Comparison of ENCODE assay signal across 1 cellular context in the genomic region with DNA sequence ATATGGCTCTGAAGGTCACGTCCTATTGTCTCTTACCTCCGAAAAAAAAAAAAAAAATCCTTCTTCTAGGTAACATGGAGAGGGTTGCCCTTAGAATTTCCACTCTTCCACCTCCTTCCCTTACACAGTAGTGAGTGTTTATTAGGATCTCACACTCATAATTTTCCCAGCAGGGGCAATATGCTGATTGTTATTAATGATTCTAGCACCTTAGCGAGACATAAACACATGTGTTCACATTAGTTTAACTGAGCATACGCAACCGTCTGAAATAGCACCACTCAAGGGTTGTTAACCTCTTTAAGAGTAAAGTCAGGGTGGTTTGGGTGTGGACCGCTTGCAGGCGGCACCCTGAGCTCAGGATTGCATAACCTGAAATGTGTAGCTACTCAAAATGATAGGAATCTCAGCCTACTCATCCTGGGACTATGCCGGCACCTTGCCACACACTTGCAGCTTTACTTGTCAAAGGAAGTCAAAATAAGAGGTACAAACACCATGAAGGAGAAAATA.
TF ChIP-seq lines count a peak whose summit lies in the region.

No MANE protein-coding gene starts in this region.

TF ChIP-seq in K562, 482 proteins besides CTCF, POLR2A, EP300 and RAD21 (continues in another document):
- TF ChIP-seq PATZ1 (CRISPR knock-in tag; IDR thresholded peaks at IDR 0.05; ENCODE audit: borderline replicate concordance) = no peak
- no peak for TF ChIP-seq NCOA6 (IDR thresholded peaks at IDR 0.05)
- no peak for TF ChIP-seq ILK (tag; IDR thresholded peaks at IDR 0.05; ENCODE audit: borderline replicate concordance, low read depth)
- no peak for TF ChIP-seq THRA (IDR thresholded peaks at IDR 0.05)
- no peak for TF ChIP-seq HEY1 (CRISPR knock-in tag; IDR thresholded peaks at IDR 0.05; ENCODE audit: borderline replicate concordance)
- no peak for TF ChIP-seq XRCC5 (IDR thresholded peaks at IDR 0.05; ENCODE audit: low read depth, low read length)
- no peak for TF ChIP-seq HMG20B (CRISPR knock-in tag; IDR thresholded peaks at IDR 0.05)
- TF ChIP-seq RBBP5 (IDR thresholded peaks at IDR 0.05; ENCODE audit: borderline replicate concordance, insufficient read depth, low read length, poor library complexity, severe bottlenecking) = no peak
- no peak for TF ChIP-seq BDP1 (IDR thresholded peaks at IDR 0.05; ENCODE audit: insufficient read depth, insufficient read length)
- TF ChIP-seq NR2C2 (CRISPR knock-in tag; IDR thresholded peaks at IDR 0.05) = no peak
- TF ChIP-seq NR2C2 (tag; IDR thresholded peaks at IDR 0.05) = peak; percentile 77; the same call in 1 of the 2 replicates
- no peak for TF ChIP-seq TAF1 (IDR thresholded peaks at IDR 0.05; ENCODE audit: control insufficient read depth, extremely low read depth, insufficient read depth, low read length, severe bottlenecking)
- no peak for TF ChIP-seq BRF1 (IDR thresholded peaks at IDR 0.05; ENCODE audit: borderline replicate concordance, extremely low read depth, insufficient read length)
- TF ChIP-seq ZNF551 (CRISPR knock-in tag; IDR thresholded peaks at IDR 0.05) = no peak
- TF ChIP-seq, protein P1, sequence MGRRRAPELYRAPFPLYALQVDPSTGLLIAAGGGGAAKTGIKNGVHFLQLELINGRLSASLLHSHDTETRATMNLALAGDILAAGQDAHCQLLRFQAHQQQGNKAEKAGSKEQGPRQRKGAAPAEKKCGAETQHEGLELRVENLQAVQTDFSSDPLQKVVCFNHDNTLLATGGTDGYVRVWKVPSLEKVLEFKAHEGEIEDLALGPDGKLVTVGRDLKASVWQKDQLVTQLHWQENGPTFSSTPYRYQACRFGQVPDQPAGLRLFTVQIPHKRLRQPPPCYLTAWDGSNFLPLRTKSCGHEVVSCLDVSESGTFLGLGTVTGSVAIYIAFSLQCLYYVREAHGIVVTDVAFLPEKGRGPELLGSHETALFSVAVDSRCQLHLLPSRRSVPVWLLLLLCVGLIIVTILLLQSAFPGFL (CRISPR knock-in tag; IDR thresholded peaks at IDR 0.05) = no peak
- no peak for TF ChIP-seq BHLHE40 (IDR thresholded peaks at IDR 0.05; ENCODE audit: low read length)
- no peak for TF ChIP-seq MCM2 (IDR thresholded peaks at IDR 0.05; ENCODE audit: low read depth)
- no peak for TF ChIP-seq STAG1 (CRISPR knock-in tag; IDR thresholded peaks at IDR 0.05; ENCODE audit: borderline replicate concordance)
- TF ChIP-seq IRF2 (CRISPR knock-in tag; IDR thresholded peaks at IDR 0.05) = no peak
- no peak for TF ChIP-seq ZNF76 (CRISPR knock-in tag; IDR thresholded peaks at IDR 0.05; ENCODE audit: borderline replicate concordance)
- peak; percentile 38; the same call in 1 of the 2 replicates for TF ChIP-seq LEF1 (IDR thresholded peaks at IDR 0.05)
- no peak for TF ChIP-seq BACH1 (tag; IDR thresholded peaks at IDR 0.05)
- peak; percentile 84 for TF ChIP-seq ZNF584 (CRISPR knock-in tag; IDR thresholded peaks at IDR 0.05; ENCODE audit: low read depth)
- no peak for TF ChIP-seq CREB3L1 (IDR thresholded peaks at IDR 0.05; ENCODE audit: borderline replicate concordance, low read depth)
- TF ChIP-seq ZNF23 (CRISPR knock-in tag; IDR thresholded peaks at IDR 0.05) = no peak
- TF ChIP-seq SMAD4 (CRISPR knock-in tag; conservative IDR thresholded peaks at IDR 0.05) = 0 out of 2 replicates have a peak, but pooled peaks have one; percentile 24
- TF ChIP-seq XRCC4 (IDR thresholded peaks at IDR 0.05; ENCODE audit: extremely low read depth, insufficient read depth, insufficient read length) = no peak
- TF ChIP-seq NR2C1 (IDR thresholded peaks at IDR 0.05) = no peak
- TF ChIP-seq NR2C1 (tag; IDR thresholded peaks at IDR 0.05) = no peak
- TF ChIP-seq ZNF41 (CRISPR knock-in tag; conservative IDR thresholded peaks at IDR 0.05) = no peak
- TF ChIP-seq ZBTB17 (CRISPR knock-in tag; IDR thresholded peaks at IDR 0.05) = no peak
- TF ChIP-seq HOXB6 (CRISPR knock-in tag; IDR thresholded peaks at IDR 0.05; ENCODE audit: borderline replicate concordance) = no peak
- no peak for TF ChIP-seq ZNF121 (CRISPR knock-in tag; conservative IDR thresholded peaks at IDR 0.05)
- TF ChIP-seq ETV1 (tag; conservative IDR thresholded peaks at IDR 0.05; ENCODE audit: low read depth) = no peak
- no peak for TF ChIP-seq LCOR (CRISPR knock-in tag; IDR thresholded peaks at IDR 0.05)
- TF ChIP-seq TCF15 (CRISPR knock-in tag; IDR thresholded peaks at IDR 0.05) = no peak
- TF ChIP-seq SMARCC2 (IDR thresholded peaks at IDR 0.05; ENCODE audit: low read depth) = no peak
- TF ChIP-seq ZNF280A (IDR thresholded peaks at IDR 0.05; ENCODE audit: low read depth, partially characterized antibody) = no peak
- TF ChIP-seq ZC3H4 (CRISPR knock-in tag; IDR thresholded peaks at IDR 0.05; ENCODE audit: borderline replicate concordance) = no peak
- no peak for TF ChIP-seq CBFA2T2 (conservative IDR thresholded peaks at IDR 0.05)
- TF ChIP-seq KLF1 (tag; IDR thresholded peaks at IDR 0.05) = no peak
- TF ChIP-seq TRIM24 (IDR thresholded peaks at IDR 0.05) = peak in 1 of 2 experiments; percentile 79; a peak in 3 of 4 replicates
- no peak for TF ChIP-seq IFI16 (CRISPR knock-in tag; IDR thresholded peaks at IDR 0.05)
- no peak for TF ChIP-seq BCLAF1 (IDR thresholded peaks at IDR 0.05; ENCODE audit: borderline replicate concordance in 1 of 2, control insufficient read depth in 1 of 2, low read depth in 2 of 2, low read length in 1 of 2)
- TF ChIP-seq, protein P2, sequence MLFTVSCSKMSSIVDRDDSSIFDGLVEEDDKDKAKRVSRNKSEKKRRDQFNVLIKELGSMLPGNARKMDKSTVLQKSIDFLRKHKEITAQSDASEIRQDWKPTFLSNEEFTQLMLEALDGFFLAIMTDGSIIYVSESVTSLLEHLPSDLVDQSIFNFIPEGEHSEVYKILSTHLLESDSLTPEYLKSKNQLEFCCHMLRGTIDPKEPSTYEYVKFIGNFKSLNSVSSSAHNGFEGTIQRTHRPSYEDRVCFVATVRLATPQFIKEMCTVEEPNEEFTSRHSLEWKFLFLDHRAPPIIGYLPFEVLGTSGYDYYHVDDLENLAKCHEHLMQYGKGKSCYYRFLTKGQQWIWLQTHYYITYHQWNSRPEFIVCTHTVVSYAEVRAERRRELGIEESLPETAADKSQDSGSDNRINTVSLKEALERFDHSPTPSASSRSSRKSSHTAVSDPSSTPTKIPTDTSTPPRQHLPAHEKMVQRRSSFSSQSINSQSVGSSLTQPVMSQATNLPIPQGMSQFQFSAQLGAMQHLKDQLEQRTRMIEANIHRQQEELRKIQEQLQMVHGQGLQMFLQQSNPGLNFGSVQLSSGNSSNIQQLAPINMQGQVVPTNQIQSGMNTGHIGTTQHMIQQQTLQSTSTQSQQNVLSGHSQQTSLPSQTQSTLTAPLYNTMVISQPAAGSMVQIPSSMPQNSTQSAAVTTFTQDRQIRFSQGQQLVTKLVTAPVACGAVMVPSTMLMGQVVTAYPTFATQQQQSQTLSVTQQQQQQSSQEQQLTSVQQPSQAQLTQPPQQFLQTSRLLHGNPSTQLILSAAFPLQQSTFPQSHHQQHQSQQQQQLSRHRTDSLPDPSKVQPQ (CRISPR knock-in tag; IDR thresholded peaks at IDR 0.05; ENCODE audit: borderline replicate concordance) = no peak
- no peak for TF ChIP-seq NFIC (IDR thresholded peaks at IDR 0.05)
- TF ChIP-seq KHSRP (IDR thresholded peaks at IDR 0.05) = no peak
- TF ChIP-seq ZNF175 (CRISPR knock-in tag; IDR thresholded peaks at IDR 0.05; ENCODE audit: low read depth) = peak; percentile 72
- no peak for TF ChIP-seq MAZ (CRISPR knock-in tag; conservative IDR thresholded peaks at IDR 0.05 in 1 of 2, IDR thresholded peaks at IDR 0.05 in 1 of 2)
- no peak for TF ChIP-seq ZBTB43 (CRISPR knock-in tag; IDR thresholded peaks at IDR 0.05)
- peak; percentile 33; the same call in 1 of the 2 replicates for TF ChIP-seq C11orf30 (IDR thresholded peaks at IDR 0.05; ENCODE audit: low read depth)
- TF ChIP-seq COPS2 (conservative IDR thresholded peaks at IDR 0.05) = no peak
